In genomic region chr17:36629252-36629847, GRCh38 we compare ENCODE assay signal across 8 cellular contexts. TPM values are rescaled to one million over a fixed set of nuclear protein-coding genes. Genes with fewer than 3 reads are reported as not detected.
DNase-seq lines count a peak whose midpoint lies in the region; ATAC-seq, FAIRE-seq and TF ChIP-seq lines count a peak whose summit lies in the region.
"Had no signal": no experiment of that assay in that cellular context is flagged by ENCODE, and none has a peak within 500 bp of the region (broad histone marks: within the 10 kb centered on the region; RNA-seq: fewer than 3 reads in every experiment).

No MANE protein-coding gene starts in this region.

- H3K4me3 Mint-ChIP-seq in astrocyte (ENCODE audit: unreplicated experiment), result no peak overlapping the region

- H3K9me3 Mint-ChIP-seq in astrocyte (ENCODE audit: unreplicated experiment), result no peaks in the 10 kb centered on the region

- in situ Hi-C loops in GM13977 (cut with MboI; ENCODE audit: low pct_unique_long_range_greater_than_20kb, low sequenced_read_pairs, unreplicated experiment), result loop anchor here (25.0 kb wide), 2 partner anchors 408 to 608 kb away; no protein-coding TSS in a partner anchor

- no peaks in the 10 kb centered on the region for H3K4me1 Mint-ChIP-seq in astrocyte (ENCODE audit: low read depth, unreplicated experiment)

- H3K36me3 ChIP-seq in astrocyte (ENCODE audit: insufficient read depth, low read length) (no peaks in the 10 kb centered on the region), hepatocyte (replicated peaks; ENCODE audit: insufficient read depth, low read depth) (no peaks in the 10 kb centered on the region), small intestine (ENCODE audit: control insufficient read depth in 2 of 2, insufficient read depth in 2 of 2, low read length in 2 of 2) (no peaks in the 10 kb centered on the region)

- no peak overlapping the region for H2AFZ ChIP-seq in astrocyte (ENCODE audit: low read depth, low read length)
- H2AFZ ChIP-seq in hepatocyte, result no peak overlapping the region

- H3K27ac Mint-ChIP-seq in astrocyte (ENCODE audit: unreplicated experiment), result no peak overlapping the region

- H3K79me2 ChIP-seq in astrocyte (ENCODE audit: insufficient read depth, low read length) (no peaks in the 10 kb centered on the region), hepatocyte (no peaks in the 10 kb centered on the region)

- H3K4me2 ChIP-seq in astrocyte (ENCODE audit: low read length) (no peak overlapping the region), hepatocyte (no peak overlapping the region)

- H3K27ac ChIP-seq in astrocyte (ENCODE audit: low read depth, low read length) (no peak overlapping the region), hepatocyte (no peak overlapping the region), small intestine (ENCODE audit: low read depth in 1 of 2, low read length in 1 of 2) (no peak overlapping the region)

- H3K4me3 ChIP-seq in astrocyte (ENCODE audit: insufficient read depth, low read depth, low read length) (no peak overlapping the region), hepatocyte (no peak overlapping the region), small intestine (ENCODE audit: low read depth in 1 of 2, low read length in 2 of 2) (no peak overlapping the region)

- ATAC-seq in HG03045 (IDR thresholded peaks at IDR 0.05; ENCODE audit: unreplicated experiment), result no peak

- H3K9me3 ChIP-seq in astrocyte (ENCODE audit: insufficient read depth, low read depth, low read length) (no peaks in the 10 kb centered on the region), hepatocyte (ENCODE audit: low read depth) (no peaks in the 10 kb centered on the region), small intestine (ENCODE audit: control insufficient read depth, low read depth) (no peaks in the 10 kb centered on the region)

- peaks cover 47% of the 10 kb centered on the region for H3K27me3 Mint-ChIP-seq in astrocyte (ENCODE audit: low read depth, unreplicated experiment)

- H3K9me2 ChIP-seq in hepatocyte (replicated peaks; ENCODE audit: insufficient read depth), result no peaks in the 10 kb centered on the region

- H3K36me3 Mint-ChIP-seq in astrocyte (ENCODE audit: low read depth, unreplicated experiment), result peaks cover 2% of the 10 kb centered on the region

- no peaks in the 10 kb centered on the region for H3K4me1 ChIP-seq in astrocyte (ENCODE audit: insufficient read depth, low read length)
- H3K4me1 ChIP-seq in hepatocyte (ENCODE audit: insufficient read depth), result peaks cover 5% of the 10 kb centered on the region
- H3K4me1 ChIP-seq in small intestine (ENCODE audit: control insufficient read depth in 2 of 2, insufficient read depth in 1 of 2, low read depth in 1 of 2, low read length in 1 of 2), result no peaks in the 10 kb centered on the region

- H4K20me1 ChIP-seq in astrocyte (ENCODE audit: insufficient read depth, low read length), result peaks cover 6% of the 10 kb centered on the region
- H4K20me1 ChIP-seq in hepatocyte (ENCODE audit: insufficient read depth, poor library complexity, severe bottlenecking), result no peaks in the 10 kb centered on the region

- H3K27me3 ChIP-seq in astrocyte (ENCODE audit: insufficient read depth, low read length) (peaks cover 31% of the 10 kb centered on the region), hepatocyte (peaks cover 33% of the 10 kb centered on the region), small intestine (ENCODE audit: control insufficient read depth in 2 of 2, insufficient read depth in 2 of 2, low read length in 2 of 2) (no peaks in the 10 kb centered on the region)

- DNase-seq in GM13977 (ENCODE audit: low spot score), result peak; percentile 86
- DNase-seq in NCI-H1694 (lab: John Stamatoyannopoulos, UW), result peak; percentile 33
- DNase-seq in T-helper 9 cell, result peak; percentile 79
- peak; percentile 20 for DNase-seq in astrocyte (ENCODE audit: low read depth)
- peak; percentile 85 for DNase-seq in hepatocyte (ENCODE audit: low spot score)
- DNase-seq in small intestine, result peak; percentile 60

- no peak overlapping the region for H3K9ac ChIP-seq in astrocyte (ENCODE audit: low read length)

- TF ChIP-seq CTCF in GM13977 (IDR thresholded peaks at IDR 0.05; ENCODE audit: extremely low read depth, insufficient read depth, missing control alignments), result peak; percentile 99
- TF ChIP-seq CTCF in astrocyte (IDR thresholded peaks at IDR 0.05; ENCODE audit: insufficient read depth, low read depth, low read length), result peak; percentile 84
- TF ChIP-seq CTCF in hepatocyte (IDR thresholded peaks at IDR 0.05; ENCODE audit: poor library complexity), result peak; percentile 97

- 25% methylated on average over 13 of the region's 14 CpGs for WGBS in hepatocyte (ENCODE audit: low lambda C conversion rate, missing lambda C conversion rate)
- 16 to 22% (median 19%) methylated on average over 14 of the region's 14 CpGs for WGBS in small intestine, 3 donors

- FAIRE-seq in astrocyte (lab: Jason Lieb, UNC) (no peak), small intestine (lab: Jason Lieb, UNC) (no peak)
- FAIRE-seq: islet of Langerhans had no signal

RNA-seq across cellular contexts. Expression of gene MRM1, which starts 28.0 kb away (rescaled TPM):
- total RNA-seq in astrocyte, result 3.1 and 4.8 TPM in 2 replicates
- total RNA-seq in hepatocyte, result 4.7 and 5.5 TPM in 2 replicates
- 4.1 and 5.5 TPM in 2 replicates for polyA plus RNA-seq in hepatocyte
- polyA plus RNA-seq in small intestine, result 10 to 100 TPM; 15.4 to 20.6 (median 16.8) TPM

RNA-seq across cellular contexts. Expression of gene DHRS11, which starts 37.7 kb away (rescaled TPM):
- total RNA-seq in astrocyte (7.1 and 8.8 TPM in 2 replicates), hepatocyte (33.2 and 48.9 TPM in 2 replicates)
- polyA plus RNA-seq in hepatocyte (41.3 and 49.8 TPM in 2 replicates), small intestine (100 to 1,000 TPM; 195 to 654 (median 639) TPM)

Comparison
In these comparisons a context has a peak if more than half of its experiments do, and no peak if none do; other contexts are left out.
1. DNase-seq: peak in every context shown above with its lines; median percentile 86 in GM13977; 85 in hepatocyte; 79 in T-helper 9 cell; 60 in small intestine; 33 in NCI-H1694; 20 in astrocyte.